In the genomic region with DNA sequence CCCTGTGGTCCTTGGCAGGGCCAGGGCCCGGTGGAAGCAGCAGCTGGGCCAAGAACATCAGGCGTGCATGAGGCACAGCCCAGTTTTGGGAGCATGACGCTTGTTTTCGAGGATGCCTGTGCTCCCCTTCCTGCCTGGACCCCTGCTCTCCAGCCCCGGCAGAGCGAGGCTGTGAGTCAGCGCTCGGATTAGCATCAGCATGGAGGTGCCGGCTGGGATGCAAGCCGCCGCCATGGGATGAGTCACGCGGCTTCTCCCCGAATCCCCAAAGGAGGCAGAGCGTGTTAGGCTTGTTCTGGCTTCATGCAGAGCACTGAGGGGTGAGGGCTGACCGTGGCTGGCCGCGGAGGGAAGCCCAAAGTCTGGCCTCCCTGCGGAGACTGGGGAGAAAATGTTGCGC, we compare ENCODE assay signal across 1 cellular context.
A peak's percentile ranks its signal among the peaks of the same experiment; 100 is the strongest.
TF ChIP-seq lines count a peak whose summit lies in the region.

No MANE protein-coding gene starts in this region.

TF ChIP-seq in HepG2, 621 proteins besides CTCF, POLR2A, EP300 and RAD21:
- 0 out of 2 replicates have a peak, but pooled peaks have one; percentile 7 for TF ChIP-seq FOSL2 (CRISPR knock-in tag; IDR thresholded peaks at IDR 0.05)
